ENCODE assay signal across 29 cellular contexts in genomic region chr1:160466966-160467365, GRCh38. TPM values are rescaled to one million over a fixed set of nuclear protein-coding genes. Genes with fewer than 3 reads are reported as not detected.
A peak's percentile ranks its signal among the peaks of the same experiment; 100 is the strongest.
DNase-seq lines count a peak whose midpoint lies in the region; ATAC-seq and FAIRE-seq lines count a peak whose summit lies in the region.
"Had no signal": no experiment of that assay in that cellular context is flagged by ENCODE, and none has a peak within 500 bp of the region (broad histone marks: within the 10 kb centered on the region; RNA-seq: fewer than 3 reads in every experiment).

No MANE protein-coding gene starts in this region.

- H3K4me3 Mint-ChIP-seq in activated CD4-positive, alpha-beta T cell treated with anti-CD3 and anti-CD28 coated beads for 36 hours = no peak overlapping the region
- no peak overlapping the region for H3K4me3 Mint-ChIP-seq in activated CD4-positive, alpha-beta T cell treated with anti-CD3 and anti-CD28 coated beads, Interleukin-2, amount 10 ng/mL, durations not matched to agents 7 days and 5 days
- H3K4me3 Mint-ChIP-seq in activated naive CD8-positive, alpha-beta T cell = peak overlapping the region; percentile 24
- H3K4me3 Mint-ChIP-seq: CD8-positive, alpha-beta T cell; T-helper 17 cell had no signal

- H3K27ac Mint-ChIP-seq in activated CD4-positive, alpha-beta T cell treated with anti-CD3 and anti-CD28 coated beads for 36 hours = peak overlapping the region; percentile 49
- H3K27ac Mint-ChIP-seq in activated CD4-positive, alpha-beta T cell treated with anti-CD3 and anti-CD28 coated beads, Interleukin-2, amount 10 ng/mL, durations not matched to agents 7 days and 5 days = no peak overlapping the region
- peak overlapping the region; percentile 89 for H3K27ac Mint-ChIP-seq in activated naive CD8-positive, alpha-beta T cell
- H3K27ac Mint-ChIP-seq: CD8-positive, alpha-beta T cell; T-helper 17 cell had no signal

- intact Hi-C loops in activated CD4-positive, alpha-beta T cell treated with anti-CD3 and anti-CD28 coated beads for 36 hours (cut with DNase I, micrococcal nuclease) = no loop called here

- H3K36me3 Mint-ChIP-seq in activated CD4-positive, alpha-beta T cell treated with anti-CD3 and anti-CD28 coated beads for 36 hours (ENCODE audit: low read depth) = peaks cover 14% of the 10 kb centered on the region
- peaks cover 8% of the 10 kb centered on the region for H3K36me3 Mint-ChIP-seq in activated CD4-positive, alpha-beta T cell treated with anti-CD3 and anti-CD28 coated beads, Interleukin-2, amount 10 ng/mL, durations not matched to agents 7 days and 5 days (ENCODE audit: low read depth)
- no peaks in the 10 kb centered on the region for H3K36me3 Mint-ChIP-seq in activated naive CD8-positive, alpha-beta T cell
- H3K36me3 Mint-ChIP-seq: CD8-positive, alpha-beta T cell had no signal

- peaks cover 7% of the 10 kb centered on the region for H3K9me3 Mint-ChIP-seq in activated CD4-positive, alpha-beta T cell treated with anti-CD3 and anti-CD28 coated beads for 36 hours (ENCODE audit: low read depth)
- H3K9me3 Mint-ChIP-seq in activated CD4-positive, alpha-beta T cell treated with anti-CD3 and anti-CD28 coated beads, Interleukin-2, amount 10 ng/mL, durations not matched to agents 7 days and 5 days = peaks cover 13% of the 10 kb centered on the region
- no peaks in the 10 kb centered on the region for H3K9me3 Mint-ChIP-seq in activated naive CD8-positive, alpha-beta T cell (ENCODE audit: low read depth)

- no peak overlapping the region for H3K9ac ChIP-seq in BLaER1
- H3K9ac ChIP-seq: GM23248 had no signal

- no peak overlapping the region for H3K4me3 ChIP-seq in BLaER1
- H3K4me3 ChIP-seq: gastroesophageal sphincter, GM23248, thyroid gland, uterus had no signal

- DNase-seq in activated CD4-positive, alpha-beta T cell treated with anti-CD3 and anti-CD28 coated beads for 36 hours = no peak
- no peak for DNase-seq in activated CD4-positive, alpha-beta T cell treated with anti-CD3 and anti-CD28 coated beads, Interleukin-2, amount 10 ng/mL, durations not matched to agents 7 days and 5 days
- no peak for DNase-seq in GM19239 (ENCODE audit: insufficient read length, low spot score)
- no peak for DNase-seq in NK-92 treated with Interleukin-12 subunit alpha and Interleukin-12 subunit beta, amount 100 ng/mL, for 24 hours (lab: John Stamatoyannopoulos, UW)
- no peak for DNase-seq in NCI-H524 (lab: John Stamatoyannopoulos, UW)
- no peak for DNase-seq in NCI-H1694 (lab: John Stamatoyannopoulos, UW)
- DNase-seq: aorta; CD8-positive, alpha-beta T cell; effector CD4-positive, alpha-beta T cell; GM23248; NCI-H1048; PC-3; right cardiac atrium; stimulated activated CD4-positive, alpha-beta T cell treated with anti-CD3 and anti-CD28 coated beads, Interleukin-2, amount 100 ng/mL, for 24 hours; T-helper 17 cell; thyroid gland; uterus had no signal

- CTCF ChIA-PET in activated CD4-positive, alpha-beta T cell treated with anti-CD3 and anti-CD28 coated beads for 36 hours (lab: Charles Lee) = interaction anchor here (1.3 kb wide), 1 partner anchor 14 kb away, joined by 4 read pairs; no protein-coding TSS in a partner anchor
- CTCF ChIA-PET in activated CD4-positive, alpha-beta T cell treated with anti-CD3 and anti-CD28 coated beads, Interleukin-2, amount 10 ng/mL, durations not matched to agents 7 days and 5 days (lab: Charles Lee) = interaction anchor here (0.8 to 1.6 kb wide), 2 partner anchors 15 to 56 kb away, joined by 3 to 6 read pairs; partner anchors contain the start of gene SLAMF6

- H3K4me1 Mint-ChIP-seq in activated CD4-positive, alpha-beta T cell treated with anti-CD3 and anti-CD28 coated beads for 36 hours = peaks cover 61% of the 10 kb centered on the region
- peaks cover 35% of the 10 kb centered on the region for H3K4me1 Mint-ChIP-seq in activated CD4-positive, alpha-beta T cell treated with anti-CD3 and anti-CD28 coated beads, Interleukin-2, amount 10 ng/mL, durations not matched to agents 7 days and 5 days
- H3K4me1 Mint-ChIP-seq in activated naive CD8-positive, alpha-beta T cell (ENCODE audit: low read depth) = peaks cover 62% of the 10 kb centered on the region

- ATAC-seq in activated CD4-positive, alpha-beta T cell treated with anti-CD3 and anti-CD28 coated beads for 36 hours = no peak
- ATAC-seq: activated CD4-positive, CD25-positive, alpha-beta regulatory T cell treated with anti-CD3 and anti-CD28 coated beads, Interleukin-2, amount 50 U/mL, for 24 hours; CD8-positive, alpha-beta T cell; gastroesophageal sphincter; HepG2; PC-3; right cardiac atrium; SK-N-SH treated with all-trans-retinoic acid at 6 μM for 48 hours; T-helper 17 cell had no signal

- peak overlapping the region; percentile 24 for H3K4me2 ChIP-seq in BLaER1

- no peaks in the 10 kb centered on the region for H4K20me1 ChIP-seq in BLaER1

- H3K4me1 ChIP-seq in BLaER1 = peaks cover 38% of the 10 kb centered on the region
- H3K4me1 ChIP-seq: gastroesophageal sphincter, thyroid gland, uterus had no signal

- H3K27me3 Mint-ChIP-seq in activated CD4-positive, alpha-beta T cell treated with anti-CD3 and anti-CD28 coated beads for 36 hours = no peaks in the 10 kb centered on the region
- no peaks in the 10 kb centered on the region for H3K27me3 Mint-ChIP-seq in activated CD4-positive, alpha-beta T cell treated with anti-CD3 and anti-CD28 coated beads, Interleukin-2, amount 10 ng/mL, durations not matched to agents 7 days and 5 days
- no peaks in the 10 kb centered on the region for H3K27me3 Mint-ChIP-seq in activated naive CD8-positive, alpha-beta T cell
- H3K27me3 Mint-ChIP-seq: T-helper 17 cell had no signal

- H3K27me3 ChIP-seq in BLaER1 = no peaks in the 10 kb centered on the region
- H3K27me3 ChIP-seq: gastroesophageal sphincter, neutrophil, thyroid gland, uterus had no signal

- peaks cover 29% of the 10 kb centered on the region for H3K36me3 ChIP-seq in BLaER1
- H3K36me3 ChIP-seq: gastroesophageal sphincter, neutrophil, thyroid gland, uterus had no signal

- peak; percentile 89 for FAIRE-seq in GM19239 (lab: Jason Lieb, UNC)
- FAIRE-seq: A204.1, bronchial epithelial cell, HepG2 had no signal

- no peak overlapping the region for H3K27ac ChIP-seq in BLaER1
- H3K27ac ChIP-seq: gastroesophageal sphincter, GM23248, neutrophil, thyroid gland, uterus had no signal

- POLR2A ChIA-PET in activated CD4-positive, alpha-beta T cell treated with anti-CD3 and anti-CD28 coated beads for 36 hours (lab: Charles Lee) = no interaction called here
- POLR2A ChIA-PET in activated CD4-positive, alpha-beta T cell treated with anti-CD3 and anti-CD28 coated beads, Interleukin-2, amount 10 ng/mL, durations not matched to agents 7 days and 5 days (lab: Charles Lee) = no interaction called here

- peaks cover 44% of the 10 kb centered on the region for H3K9me3 ChIP-seq in BLaER1
- H3K9me3 ChIP-seq: neutrophil, thyroid gland, uterus had no signal

RNA-seq across cellular contexts. Expression of gene SLAMF6, which starts 56.1 kb away (rescaled TPM):
- total RNA-seq in activated CD4-positive, alpha-beta T cell treated with anti-CD3 and anti-CD28 coated beads for 36 hours = 10 to 100 TPM; 45.9 to 55.0 TPM
- total RNA-seq in activated CD4-positive, alpha-beta T cell treated with anti-CD3 and anti-CD28 coated beads, Interleukin-2, amount 10 ng/mL, durations not matched to agents 7 days and 5 days = 10 to 100 TPM; 25.1 to 33.7 TPM
- total RNA-seq: bronchial epithelial cell, fibroblast of lung, GM23248, HepG2, kidney epithelial cell, NCI-H460, PC-3 had no signal
